In genomic region chr4:1885414-1885813, GRCh38 we compare ENCODE assay signal across 32 cellular contexts. TPM values are rescaled to one million over a fixed set of nuclear protein-coding genes. Genes with fewer than 3 reads are reported as not detected.
A peak's percentile ranks its signal among the peaks of the same experiment; 100 is the strongest.
DNase-seq lines count a peak whose midpoint lies in the region; ATAC-seq and TF ChIP-seq lines count a peak whose summit lies in the region.
"Had no signal": no experiment of that assay in that cellular context is flagged by ENCODE, and none has a peak within 500 bp of the region (broad histone marks: within the 10 kb centered on the region; RNA-seq: fewer than 3 reads in every experiment).

No MANE protein-coding gene starts in this region.

- DNase-seq in activated naive CD4-positive, alpha-beta T cell treated with anti-CD3 and anti-CD28 coated beads, Interleukin-2, amount 10 ng/mL, durations not matched to agents 7 days and 5 days = no peak
- DNase-seq in activated naive CD4-positive, alpha-beta T cell (lab: John Stamatoyannopoulos, UW) = no peak
- peak; percentile 25 for DNase-seq in OCI-M1 (lab: John Stamatoyannopoulos, UW)
- no peak for DNase-seq in left lung
- DNase-seq in kidney tubule cell (ENCODE audit: low spot score) = no peak
- no peak for DNase-seq in suprapubic skin (ENCODE audit: low spot score in 2 of 2)
- no peak for DNase-seq in epidermal melanocyte (ENCODE audit: insufficient read length, low spot score)
- DNase-seq: ACHN; activated CD4-positive, alpha-beta T cell treated with anti-CD3 and anti-CD28 coated beads for 1 hour; activated naive CD8-positive, alpha-beta T cell treated with anti-CD3 and anti-CD28 coated beads for 36 hours; anterior cingulate cortex; Caco-2; colonic mucosa; DMS53; effector CD4-positive, alpha-beta T cell; immature natural killer cell; mammary epithelial cell; NCI-H1048; NCI-H1694; NCI-H446; NCI-H774; stimulated activated naive CD4-positive, alpha-beta T cell; T-cell; uterus had no signal

- TF ChIP-seq POLR2A in suprapubic skin (IDR thresholded peaks at IDR 0.05) = no peak

- CTCF ChIA-PET in activated naive CD4-positive, alpha-beta T cell treated with anti-CD3 and anti-CD28 coated beads, Interleukin-2, amount 10 ng/mL, durations not matched to agents 7 days and 5 days (lab: Charles Lee) = no interaction called here

- H3K27me3 ChIP-seq in left lung (no peaks in the 10 kb centered on the region), suprapubic skin (no peaks in the 10 kb centered on the region)
- H3K27me3 ChIP-seq: colonic mucosa, right atrium auricular region, SJSA1, uterus had no signal

- 78% methylated on average over 2 of the region's 2 CpGs for WGBS in suprapubic skin

- H3K4me1 Mint-ChIP-seq in activated naive CD4-positive, alpha-beta T cell treated with anti-CD3 and anti-CD28 coated beads, Interleukin-2, amount 10 ng/mL, durations not matched to agents 7 days and 5 days = peaks cover 46% of the 10 kb centered on the region

- no peaks in the 10 kb centered on the region for H3K9me3 ChIP-seq in left lung
- no peaks in the 10 kb centered on the region for H3K9me3 ChIP-seq in suprapubic skin
- H3K9me3 ChIP-seq: Caco-2, colonic mucosa, right atrium auricular region, SJSA1, uterus had no signal

- H3K27ac ChIP-seq in left lung = no peak overlapping the region
- H3K27ac ChIP-seq in suprapubic skin = no peak overlapping the region
- H3K27ac ChIP-seq: colonic mucosa, parathyroid adenoma, right atrium auricular region, SJSA1, uterus had no signal

- H3K4me1 ChIP-seq in left lung (peaks cover 3 to 12% of the 10 kb centered on the region in 2 donors), suprapubic skin (no peaks in the 10 kb centered on the region)
- H3K4me1 ChIP-seq: Caco-2, parathyroid adenoma, SJSA1, uterus had no signal

- TF ChIP-seq EP300 in suprapubic skin (IDR thresholded peaks at IDR 0.05) = no peak

- intact Hi-C loops in left lung (cut with DNase I) = no loop called here

- no peaks in the 10 kb centered on the region for H3K27me3 Mint-ChIP-seq in activated naive CD4-positive, alpha-beta T cell treated with anti-CD3 and anti-CD28 coated beads, Interleukin-2, amount 10 ng/mL, durations not matched to agents 7 days and 5 days
- H3K27me3 Mint-ChIP-seq: activated naive CD8-positive, alpha-beta T cell treated with anti-CD3 and anti-CD28 coated beads for 36 hours; activated T-helper 17 cell treated with anti-CD3 and anti-CD28 coated beads, Interleukin-2, amount 50 U/mL, for 72 hours; B cell; T-cell had no signal

- TF ChIP-seq CTCF in left lung (IDR thresholded peaks at IDR 0.05) (no peak), suprapubic skin (IDR thresholded peaks at IDR 0.05) (no peak)

- H3K36me3 ChIP-seq in left lung (no peaks in the 10 kb centered on the region), suprapubic skin (no peaks in the 10 kb centered on the region)
- H3K36me3 ChIP-seq: colonic mucosa, right atrium auricular region, SJSA1, uterus had no signal

- ATAC-seq in left lung = peak; percentile 50
- ATAC-seq: activated T-helper 17 cell treated with anti-CD3 and anti-CD28 coated beads, Interleukin-2, amount 50 U/mL, for 72 hours; HCT116; left colon; T-cell had no signal

- no peak overlapping the region for H3K4me3 ChIP-seq in left lung
- no peak overlapping the region for H3K4me3 ChIP-seq in suprapubic skin
- H3K4me3 ChIP-seq: colonic mucosa, right atrium auricular region, SJSA1, smooth muscle cell, uterus had no signal

- H3K36me3 Mint-ChIP-seq in activated naive CD4-positive, alpha-beta T cell treated with anti-CD3 and anti-CD28 coated beads, Interleukin-2, amount 10 ng/mL, durations not matched to agents 7 days and 5 days = peaks cover 29% of the 10 kb centered on the region
- H3K36me3 Mint-ChIP-seq: immature natural killer cell had no signal

- peak overlapping the region; percentile 38 for H3K27ac Mint-ChIP-seq in activated naive CD4-positive, alpha-beta T cell treated with anti-CD3 and anti-CD28 coated beads, Interleukin-2, amount 10 ng/mL, durations not matched to agents 7 days and 5 days
- H3K27ac Mint-ChIP-seq: activated naive CD8-positive, alpha-beta T cell treated with anti-CD3 and anti-CD28 coated beads for 36 hours; activated T-helper 17 cell treated with anti-CD3 and anti-CD28 coated beads, Interleukin-2, amount 50 U/mL, for 72 hours; B cell; T-cell had no signal

- no peaks in the 10 kb centered on the region for H3K9me3 Mint-ChIP-seq in activated naive CD4-positive, alpha-beta T cell treated with anti-CD3 and anti-CD28 coated beads, Interleukin-2, amount 10 ng/mL, durations not matched to agents 7 days and 5 days
- H3K9me3 Mint-ChIP-seq: activated naive CD8-positive, alpha-beta T cell treated with anti-CD3 and anti-CD28 coated beads for 36 hours; activated T-helper 17 cell treated with anti-CD3 and anti-CD28 coated beads, Interleukin-2, amount 50 U/mL, for 72 hours; immature natural killer cell; T-cell had no signal

- no peak overlapping the region for H3K4me3 Mint-ChIP-seq in activated naive CD4-positive, alpha-beta T cell treated with anti-CD3 and anti-CD28 coated beads, Interleukin-2, amount 10 ng/mL, durations not matched to agents 7 days and 5 days
- H3K4me3 Mint-ChIP-seq: activated naive CD8-positive, alpha-beta T cell treated with anti-CD3 and anti-CD28 coated beads for 36 hours; activated T-helper 17 cell treated with anti-CD3 and anti-CD28 coated beads, Interleukin-2, amount 50 U/mL, for 72 hours; B cell; immature natural killer cell; T-cell had no signal

RNA-seq across cellular contexts. Expression of gene NSD2, which starts 14.2 kb away (rescaled TPM):
- total RNA-seq in left lung = 10 to 100 TPM; 53.6 to 60.0 TPM
- 10 to 100 TPM; 25.3 to 46.7 (median 27.4) TPM for total RNA-seq in suprapubic skin

RNA-seq across cellular contexts. Expression of gene LETM1, which starts 29.5 kb away (rescaled TPM):
- 10 to 100 TPM; 40.8 to 52.3 TPM for total RNA-seq in left lung
- total RNA-seq in suprapubic skin = 10 to 100 TPM; 64.0 to 73.5 (median 65.2) TPM
